18 cellular contexts compared by ENCODE assay signal in the genomic region with DNA sequence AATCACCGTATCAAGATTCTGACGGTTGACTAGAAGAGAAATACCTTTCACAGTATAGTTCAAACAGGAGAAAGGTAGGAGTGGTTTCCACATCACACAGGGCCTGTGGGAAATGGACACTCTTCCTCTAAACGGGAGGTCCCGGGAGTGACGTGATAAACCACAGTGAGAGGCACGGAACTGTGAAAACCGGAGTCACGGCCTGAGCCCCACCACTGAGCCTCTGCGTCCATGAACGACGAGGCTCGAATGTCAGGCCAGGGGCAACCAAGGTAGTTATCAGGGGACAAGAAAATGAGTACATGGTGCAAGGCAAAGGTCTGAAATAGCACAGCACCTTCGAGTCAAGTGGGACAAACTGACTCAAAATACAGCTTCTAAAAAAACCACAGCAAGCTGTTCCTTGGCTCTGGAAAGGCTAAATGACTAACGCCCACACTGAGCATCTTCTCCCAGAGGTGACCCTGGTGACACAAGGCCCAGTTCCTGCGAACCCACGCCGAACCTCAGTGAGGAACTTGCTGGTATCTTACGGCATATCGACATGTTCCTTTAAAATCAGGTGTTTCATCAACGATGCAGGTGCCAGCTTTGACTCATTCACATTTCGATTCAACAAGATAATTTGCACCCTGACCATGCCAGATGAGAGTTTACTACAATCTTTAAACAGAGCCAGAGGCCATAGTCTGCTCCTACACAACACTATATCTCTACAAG.
"Had no signal": no experiment of that assay in that cellular context is flagged by ENCODE, and none has a peak within 500 bp of the region (broad histone marks: within the 10 kb centered on the region; RNA-seq: fewer than 3 reads in every experiment).

No MANE protein-coding gene starts in this region.

- H3K9me3 ChIP-seq: ascending aorta, body of pancreas had no signal

- H3K27me3 ChIP-seq: ascending aorta, body of pancreas had no signal

- H3K27ac ChIP-seq: ascending aorta, body of pancreas had no signal

- H3K4me3 ChIP-seq: ascending aorta, body of pancreas had no signal

- DNase-seq: activated CD4-positive, alpha-beta T cell treated with anti-CD3 and anti-CD28 coated beads for 4 hours; activated CD4-positive, CD25-positive, alpha-beta regulatory T cell; activated CD8-positive, alpha-beta memory T cell treated with anti-CD3 and anti-CD28 coated beads, Interleukin-2, amount 50 U/mL, for 4 hours; activated CD8-positive, alpha-beta T cell treated with anti-CD3 and anti-CD28 coated beads for 36 hours; body of pancreas; central memory CD4-positive, alpha-beta T cell; KG1; NCI-H1105; NCI-H1436; NCI-H1694 treated with DMSO at 0.1 percent for 48 hours; NCI-H2029 treated with DMSO at 0.1 percent for 48 hours; NCI-H510A treated with DMSO at 0.1 percent for 48 hours; NCI-H69; PC-3; SHP77 treated with DMSO at 0.1 percent for 48 hours; T-helper 17 cell; T-helper 9 cell had no signal

- H3K36me3 ChIP-seq: ascending aorta had no signal

- ATAC-seq: activated CD8-positive, alpha-beta T cell treated with anti-CD3 and anti-CD28 coated beads for 36 hours; body of pancreas; PC-3; T-helper 17 cell had no signal
